In the genomic region with DNA sequence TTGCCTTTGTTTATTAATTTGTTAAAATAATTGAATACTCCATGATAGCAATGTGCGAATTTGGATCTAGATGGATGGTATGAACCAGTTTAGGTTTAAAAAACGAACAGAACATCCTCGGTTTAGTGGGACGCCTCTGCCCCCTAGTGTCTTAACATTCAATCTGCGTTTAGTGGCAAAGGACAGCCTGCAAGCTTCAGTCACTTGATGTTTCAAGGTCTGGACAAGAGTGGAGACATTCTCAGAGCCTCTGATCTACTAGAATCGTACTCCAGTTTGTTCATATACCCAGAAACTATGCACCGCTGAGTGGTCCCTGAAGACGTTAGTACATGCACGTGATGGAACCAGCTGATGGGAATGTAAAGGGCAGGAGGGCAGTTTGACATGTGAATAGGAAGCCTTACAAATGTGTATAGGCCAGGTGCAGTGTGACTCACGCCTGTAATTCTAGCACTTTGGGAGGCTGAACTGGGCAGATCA, we compare ENCODE assay signal across 10 cellular contexts. TPM values are rescaled to one million over a fixed set of nuclear protein-coding genes. Genes with fewer than 3 reads are reported as not detected.
A peak's percentile ranks its signal among the peaks of the same experiment; 100 is the strongest.
DNase-seq lines count a peak whose midpoint lies in the region; ATAC-seq and TF ChIP-seq lines count a peak whose summit lies in the region.
"Had no signal": no experiment of that assay in that cellular context is flagged by ENCODE, and none has a peak within 500 bp of the region (broad histone marks: within the 10 kb centered on the region; RNA-seq: fewer than 3 reads in every experiment).

No MANE protein-coding gene starts in this region.

- H3K27ac Mint-ChIP-seq in Caco-2 (ENCODE audit: unreplicated experiment) (no peak overlapping the region), endothelial cell (ENCODE audit: unreplicated experiment) (no peak overlapping the region)
- H3K27ac Mint-ChIP-seq: stimulated activated naive CD8-positive, alpha-beta T cell treated with anti-CD3 and anti-CD28 coated beads, Interleukin-15, Interleukin-2, amounts not matched to agents 100 ng/mL and 50 ng/mL, for 24 hours; T-helper 1 cell treated with Interleukin-12 subunit alpha and Interleukin-12 subunit beta and Interleukin-4 antibody, amounts not matched to agents 30 μg/mL and 1 μg/mL, for 36 hours had no signal

- POLR2A ChIA-PET in Caco-2 (lab: Charles Lee) = interaction anchor here (0.5 kb wide), 1 partner anchor 205 kb away, joined by 3 read pairs; no protein-coding TSS in a partner anchor

- CTCF ChIA-PET in Caco-2 (lab: Charles Lee) = interaction anchor here (0.6 to 1.4 kb wide), 3 partner anchors 59 to 112 kb away, joined by 3 to 7 read pairs (median 4); no protein-coding TSS in a partner anchor

- intact Hi-C loops in Caco-2 (cut with micrococcal nuclease; ENCODE audit: unreplicated experiment) = loop anchor here (1.0 to 2.0 kb wide), 7 partner anchors 111 to 1006 kb away; partner anchors contain the start of gene MB21D2
- intact Hi-C loops in mucosa of descending colon (cut with DNase I, micrococcal nuclease) = loop anchor here (10.0 kb wide), 3 partner anchors 528 to 1008 kb away; no protein-coding TSS in a partner anchor

- no peaks in the 10 kb centered on the region for H3K36me3 Mint-ChIP-seq in Caco-2 (ENCODE audit: insufficient read depth, unreplicated experiment)
- H3K36me3 Mint-ChIP-seq in endothelial cell (ENCODE audit: low read depth, unreplicated experiment) = no peaks in the 10 kb centered on the region

- ATAC-seq in GM21360 (IDR thresholded peaks at IDR 0.05; ENCODE audit: unreplicated experiment) (peak; percentile 89), mucosa of descending colon (peak; percentile 86), thoracic aorta (ENCODE audit: insufficient number of reproducible peaks, low FRiP score, low read depth) (no peak)

- no TSS peak for BruUV-seq in Caco-2 (replicated peaks; lab: Mats Ljungman, UMichigan)

- H3K27me3 ChIP-seq in Caco-2 (replicated peaks; ENCODE audit: control insufficient read depth, insufficient read depth, low read length) (no peaks in the 10 kb centered on the region), HL-60 (ENCODE audit: insufficient read depth, poor library complexity, severe bottlenecking) (peaks cover 2% of the 10 kb centered on the region), thoracic aorta (replicated peaks; ENCODE audit: insufficient read depth) (no peaks in the 10 kb centered on the region)

- TF ChIP-seq CTCF in Caco-2 (IDR thresholded peaks at IDR 0.05; ENCODE audit: insufficient read depth in 1 of 2, low read depth in 1 of 2, low read length in 1 of 2, severe bottlenecking in 1 of 2, unreplicated experiment in 1 of 2) (peak; percentile 77 to 82), HL-60 (IDR thresholded peaks at IDR 0.05; ENCODE audit: insufficient read depth, low read length) (peak; percentile 58), endothelial cell (IDR thresholded peaks at IDR 0.05; ENCODE audit: unreplicated experiment) (peak; percentile 75), mucosa of descending colon (IDR thresholded peaks at IDR 0.05) (peak; percentile 38), thoracic aorta (IDR thresholded peaks at IDR 0.05) (peak; percentile 59)

- no peak overlapping the region for H3K4me3 Mint-ChIP-seq in Caco-2 (ENCODE audit: unreplicated experiment)
- H3K4me3 Mint-ChIP-seq in endothelial cell (ENCODE audit: unreplicated experiment) = no peak overlapping the region
- H3K4me3 Mint-ChIP-seq: stimulated activated naive CD8-positive, alpha-beta T cell treated with anti-CD3 and anti-CD28 coated beads, Interleukin-15, Interleukin-2, amounts not matched to agents 100 ng/mL and 50 ng/mL, for 24 hours; T-helper 1 cell treated with Interleukin-12 subunit alpha and Interleukin-12 subunit beta and Interleukin-4 antibody, amounts not matched to agents 30 μg/mL and 1 μg/mL, for 36 hours had no signal

- H3K4me1 Mint-ChIP-seq in Caco-2 (ENCODE audit: low read depth, unreplicated experiment) = no peaks in the 10 kb centered on the region
- peaks cover 2% of the 10 kb centered on the region for H3K4me1 Mint-ChIP-seq in endothelial cell (ENCODE audit: unreplicated experiment)

- no peaks in the 10 kb centered on the region for H3K9me3 Mint-ChIP-seq in Caco-2 (ENCODE audit: unreplicated experiment)
- H3K9me3 Mint-ChIP-seq in endothelial cell (ENCODE audit: unreplicated experiment) = no peaks in the 10 kb centered on the region
- H3K9me3 Mint-ChIP-seq: stimulated activated naive CD8-positive, alpha-beta T cell treated with anti-CD3 and anti-CD28 coated beads, Interleukin-15, Interleukin-2, amounts not matched to agents 100 ng/mL and 50 ng/mL, for 24 hours; T-helper 1 cell treated with Interleukin-12 subunit alpha and Interleukin-12 subunit beta and Interleukin-4 antibody, amounts not matched to agents 30 μg/mL and 1 μg/mL, for 36 hours had no signal

- H3K4me1 ChIP-seq in Caco-2 (no peaks in the 10 kb centered on the region), mucosa of descending colon (ENCODE audit: low read depth) (no peaks in the 10 kb centered on the region), thoracic aorta (ENCODE audit: control insufficient read depth in 1 of 2, low read depth in 2 of 2) (no peaks in the 10 kb centered on the region)

- H3K27me3 Mint-ChIP-seq in Caco-2 (ENCODE audit: insufficient read depth, unreplicated experiment) = peaks cover 5% of the 10 kb centered on the region
- H3K27me3 Mint-ChIP-seq in endothelial cell (ENCODE audit: unreplicated experiment) = no peaks in the 10 kb centered on the region
- H3K27me3 Mint-ChIP-seq: stimulated activated naive CD8-positive, alpha-beta T cell treated with anti-CD3 and anti-CD28 coated beads, Interleukin-15, Interleukin-2, amounts not matched to agents 100 ng/mL and 50 ng/mL, for 24 hours had no signal

- DNase-seq in Caco-2 (peak; percentile 68 to 78), HL-60 (ENCODE audit: low read depth in 1 of 2, low spot score in 1 of 2) (peak in 1 of 2 experiments; percentile 61), NCI-H748 treated with DMSO at 0.1 percent for 48 hours (lab: John Stamatoyannopoulos, UW) (peak; percentile 51), endothelial cell (ENCODE audit: low spot score) (peak; percentile 66), mucosa of descending colon (peak in 1 of 3 donors; percentile 68), thoracic aorta (ENCODE audit: low spot score) (no peak)
- DNase-seq in activated CD4-positive, alpha-beta T cell treated with anti-CD3 and anti-CD28 coated beads, Interleukin-2, amount 50 U/mL, for 48 hours = peak; percentile 50 to 56

- no peaks in the 10 kb centered on the region for H3K36me3 ChIP-seq in Caco-2 (ENCODE audit: control insufficient read depth, insufficient read depth, low read length)
- H3K36me3 ChIP-seq in mucosa of descending colon (ENCODE audit: low read depth) = no peaks in the 10 kb centered on the region
- H3K36me3 ChIP-seq in thoracic aorta = no peaks in the 10 kb centered on the region

- H3K4me3 ChIP-seq in Caco-2 (ENCODE audit: low read depth, low read length) (no peak overlapping the region), HL-60 (replicated peaks; ENCODE audit: insufficient read depth, low read length) (no peak overlapping the region), mucosa of descending colon (no peak overlapping the region), thoracic aorta (no peak overlapping the region)

- H3K9me3 ChIP-seq in Caco-2 = no peaks in the 10 kb centered on the region
- H3K9me3 ChIP-seq in mucosa of descending colon = no peaks in the 10 kb centered on the region
- H3K9me3 ChIP-seq in thoracic aorta = no peaks in the 10 kb centered on the region

- H3K27ac ChIP-seq in HL-60 (replicated peaks) (no peak overlapping the region), thoracic aorta (no peak overlapping the region)

RNA-seq across cellular contexts. Expression of gene ATP13A4, which starts 17.8 kb away (rescaled TPM):
- 1.2 and 1.4 TPM in 2 replicates for total RNA-seq in Caco-2 (2022)
- total RNA-seq in endothelial cell (ENCODE audit: unreplicated experiment) = 0.49 TPM
- total RNA-seq in mucosa of descending colon = 10 to 100 TPM in 2 of 3 donors, 1 to 10 TPM in 1; 7.3 to 33.6 (median 19.1) TPM
- under 1 TPM in 1 of 2 donors, not detected in 1; 0.78 TPM for total RNA-seq in thoracic aorta

RNA-seq across cellular contexts. Expression of gene OPA1, which starts 20.5 kb away (rescaled TPM):
- 61.4 and 74.6 TPM in 2 replicates for total RNA-seq in Caco-2 (2022)
- 67.2 TPM for total RNA-seq in endothelial cell (ENCODE audit: unreplicated experiment)
- 10 to 100 TPM; 67.8 to 90.8 (median 82.1) TPM for total RNA-seq in mucosa of descending colon
- total RNA-seq in thoracic aorta = 10 to 100 TPM; 34.0 to 43.8 TPM
